1 cellular context compared by ENCODE assay signal in genomic region chr6:18293192-18293904, GRCh38.
TF ChIP-seq lines count a peak whose summit lies in the region.

No MANE protein-coding gene starts in this region.

TF ChIP-seq in GM23338, 12 proteins besides CTCF, POLR2A, EP300 and RAD21 (continued from another document):
- TF ChIP-seq REST (IDR thresholded peaks at IDR 0.05; ENCODE audit: unreplicated experiment) (no peak), STAT1 (IDR thresholded peaks at IDR 0.05; ENCODE audit: unreplicated experiment) (no peak)
